8 cellular contexts compared by ENCODE assay signal in genomic region chr4:9152182-9153007, GRCh38. TPM values are rescaled to one million over a fixed set of nuclear protein-coding genes. Genes with fewer than 3 reads are reported as not detected.
DNase-seq lines count a peak whose midpoint lies in the region; ATAC-seq, FAIRE-seq and TF ChIP-seq lines count a peak whose summit lies in the region.
"Not testable (repeated sequence)": the region's sequence is repeated elsewhere in the genome, so short reads cannot be mapped to it uniquely, and the experiment has no call there.

No MANE protein-coding gene starts in this region.

- not testable (repeated sequence) for H3K9me3 ChIP-seq in RWPE2 (ENCODE audit: severe bottlenecking); effector memory CD4-positive, alpha-beta T cell (ENCODE audit: control insufficient read depth, low read length); skeletal muscle tissue (ENCODE audit: control insufficient read depth in 3 of 3, low read length in 3 of 3)

- TF ChIP-seq CTCF in RWPE2 (IDR thresholded peaks at IDR 0.05; ENCODE audit: poor library complexity, severe bottlenecking): not testable (repeated sequence)

- FAIRE-seq in urothelium cell line (lab: Jason Lieb, UNC): not testable (repeated sequence)

- not testable (repeated sequence) for H3K27me3 Mint-ChIP-seq in activated T-cell treated with anti-CD3 and anti-CD28 coated beads, Interleukin-2, amount 50 U/mL, for 4 hours (ENCODE audit: low read depth)

- H3K36me3 ChIP-seq in RWPE2 (ENCODE audit: low read depth); effector memory CD4-positive, alpha-beta T cell (ENCODE audit: control insufficient read depth, insufficient read depth, low read length); skeletal muscle tissue (ENCODE audit: control insufficient read depth in 3 of 3, insufficient read depth in 3 of 3, low read length in 3 of 3): not testable (repeated sequence)

- ATAC-seq in GM18511 (IDR thresholded peaks at IDR 0.05; ENCODE audit: unreplicated experiment) (peak; percentile 22), RWPE2 (ENCODE audit: low read depth) (peak; percentile 77)
- ATAC-seq in activated T-cell treated with anti-CD3 and anti-CD28 coated beads, Interleukin-2, amount 50 U/mL, for 4 hours: peak; percentile 66 to 76

- H3K4me3 ChIP-seq in Jurkat, Clone E6-1 (ENCODE audit: low read length): peak overlapping the region; percentile 60
- H3K4me3 ChIP-seq in RWPE2 (ENCODE audit: severe bottlenecking): peak overlapping the region; percentile 44
- peak overlapping the region; percentile 73 for H3K4me3 ChIP-seq in effector memory CD4-positive, alpha-beta T cell (ENCODE audit: insufficient read depth, low read depth, low read length, poor library complexity, severe bottlenecking)
- peak overlapping the region; percentile 70 to 77 (median 72) for H3K4me3 ChIP-seq in skeletal muscle tissue (ENCODE audit: low read length in 3 of 3)

- H3K4me1 Mint-ChIP-seq in activated T-cell treated with anti-CD3 and anti-CD28 coated beads, Interleukin-2, amount 50 U/mL, for 4 hours (ENCODE audit: low read depth): peaks cover 17% of the 10 kb centered on the region

- H3K27me3 ChIP-seq in RWPE2 (ENCODE audit: insufficient read depth, poor library complexity, severe bottlenecking); effector memory CD4-positive, alpha-beta T cell (replicated peaks; ENCODE audit: control insufficient read depth, insufficient read depth, low read length, poor library complexity, severe bottlenecking); layer of hippocampus (ENCODE audit: control insufficient read depth, insufficient read depth, low read length); skeletal muscle tissue (ENCODE audit: control insufficient read depth in 3 of 3, insufficient read depth in 3 of 3, low read length in 3 of 3): not testable (repeated sequence)

- not testable (repeated sequence) for H3K9me3 Mint-ChIP-seq in activated T-cell treated with anti-CD3 and anti-CD28 coated beads, Interleukin-2, amount 50 U/mL, for 4 hours

- peak overlapping the region; percentile 90 for H3K27ac ChIP-seq in RWPE2 (ENCODE audit: poor library complexity, severe bottlenecking)
- H3K27ac ChIP-seq in effector memory CD4-positive, alpha-beta T cell (ENCODE audit: insufficient read depth, low read length, poor library complexity, severe bottlenecking): peak overlapping the region; percentile 87
- peak overlapping the region; percentile 93 for H3K27ac ChIP-seq in layer of hippocampus (ENCODE audit: low read depth, low read length)
- peak overlapping the region; percentile 81 for H3K27ac ChIP-seq in skeletal muscle tissue (ENCODE audit: low read depth, low read length)

- peak; percentile 82 for DNase-seq in Jurkat, Clone E6-1 (ENCODE audit: low read depth, low spot score)
- DNase-seq in RWPE2 (ENCODE audit: low spot score) (peak; percentile 97), urothelium cell line (ENCODE audit: low spot score) (peak; percentile 86)
- peak; percentile 96 for DNase-seq in activated T-cell treated with anti-CD3 and anti-CD28 coated beads, Interleukin-2, amount 50 U/mL, for 4 hours
- DNase-seq in effector memory CD4-positive, alpha-beta T cell: peak; percentile 93 to 95 (median 94)

- not testable (repeated sequence) for H3K36me3 Mint-ChIP-seq in activated T-cell treated with anti-CD3 and anti-CD28 coated beads, Interleukin-2, amount 50 U/mL, for 4 hours (ENCODE audit: insufficient read depth)

- peak overlapping the region; percentile 93 for H3K4me3 Mint-ChIP-seq in activated T-cell treated with anti-CD3 and anti-CD28 coated beads, Interleukin-2, amount 50 U/mL, for 4 hours

- peak overlapping the region; percentile 64 to 78 (median 68) for H3K9ac ChIP-seq in skeletal muscle tissue (ENCODE audit: low read depth in 1 of 3, low read length in 3 of 3)

- not testable (repeated sequence) for H3K4me1 ChIP-seq in RWPE2 (ENCODE audit: insufficient read depth, poor library complexity, severe bottlenecking); effector memory CD4-positive, alpha-beta T cell (ENCODE audit: control insufficient read depth, insufficient read depth, low read length, poor library complexity, severe bottlenecking)
- peaks cover 0 to 10% (median 7%) of the 10 kb centered on the region in 3 donors for H3K4me1 ChIP-seq in skeletal muscle tissue (ENCODE audit: control insufficient read depth in 3 of 3, insufficient read depth in 3 of 3, low read length in 3 of 3)

RNA-seq across cellular contexts. Expression of gene FAM90A26, which starts 17.8 kb away (rescaled TPM):
- not detected for polyA plus RNA-seq in Jurkat, Clone E6-1 (2012; ENCODE audit: insufficient read depth, insufficient read length)
- total RNA-seq in activated T-cell treated with anti-CD3 and anti-CD28 coated beads, Interleukin-2, amount 50 U/mL, for 4 hours: under 1 TPM in 1 of 3 donors, not detected in 2; 0.10 TPM
- not detected for total RNA-seq in skeletal muscle tissue

RNA-seq across cellular contexts. Expression of gene USP17L10, which starts 58.1 kb away (rescaled TPM):
- polyA plus RNA-seq in Jurkat, Clone E6-1 (2012; ENCODE audit: insufficient read depth, insufficient read length): not detected
- total RNA-seq in activated T-cell treated with anti-CD3 and anti-CD28 coated beads, Interleukin-2, amount 50 U/mL, for 4 hours: not detected
- not detected for total RNA-seq in skeletal muscle tissue

Comparison
In these comparisons a context has a peak if more than half of its experiments do, and no peak if none do; other contexts are left out.
1. Peak in every context shown above with its lines: DNase-seq, ATAC-seq, H3K4me3 ChIP-seq and H3K27ac ChIP-seq.
2. ATAC-seq: peak in every context shown above with its lines; median percentile 77 in RWPE2; 71 in activated T-cell treated with anti-CD3 and anti-CD28 coated beads, Interleukin-2, amount 50 U/mL, for 4 hours; 22 in GM18511.